ENCODE assay signal across 23 cellular contexts in genomic region chr10:68261132-68261856, GRCh38. TPM values are rescaled to one million over a fixed set of nuclear protein-coding genes. Genes with fewer than 3 reads are reported as not detected.
DNase-seq lines count a peak whose midpoint lies in the region; ATAC-seq, FAIRE-seq and TF ChIP-seq lines count a peak whose summit lies in the region.
"Had no signal": no experiment of that assay in that cellular context is flagged by ENCODE, and none has a peak within 500 bp of the region (broad histone marks: within the 10 kb centered on the region; RNA-seq: fewer than 3 reads in every experiment).

No MANE protein-coding gene starts in this region.

- no peaks in the 10 kb centered on the region for H3K27me3 Mint-ChIP-seq in activated CD4-positive, alpha-beta T cell treated with anti-CD3 and anti-CD28 coated beads for 36 hours
- H3K27me3 Mint-ChIP-seq: activated naive CD8-positive, alpha-beta T cell; IgD-negative memory B cell had no signal

- H2AFZ ChIP-seq in parathyroid adenoma, result peak overlapping the region; percentile 8

- H3K4me2 ChIP-seq in parathyroid adenoma (ENCODE audit: low read length), result no peak overlapping the region

- no peaks in the 10 kb centered on the region for H3K36me3 Mint-ChIP-seq in activated CD4-positive, alpha-beta T cell treated with anti-CD3 and anti-CD28 coated beads for 36 hours (ENCODE audit: low read depth)
- H3K36me3 Mint-ChIP-seq: brain, IgD-negative memory B cell had no signal

- H3K9me3 ChIP-seq in parathyroid adenoma (ENCODE audit: control insufficient read depth, low read length), result no peaks in the 10 kb centered on the region
- H3K9me3 ChIP-seq in kidney (ENCODE audit: control insufficient read depth in 1 of 2, low read length in 2 of 2), result no peaks in the 10 kb centered on the region
- H3K9me3 ChIP-seq: esophagus muscularis mucosa had no signal

- peak; percentile 2 for DNase-seq in Daoy (ENCODE audit: low read depth)
- DNase-seq in RPMI7951 (ENCODE audit: low read depth), result peak; percentile 24
- DNase-seq in cardiac septum (ENCODE audit: low spot score), result peak; percentile 87
- no peak for DNase-seq in kidney
- no peak for DNase-seq in kidney glomerular epithelial cell (lab: John Stamatoyannopoulos, UW)
- no peak for DNase-seq in activated CD4-positive, alpha-beta T cell treated with anti-CD3 and anti-CD28 coated beads for 36 hours
- DNase-seq: activated CD4-positive, alpha-beta T cell treated with anti-CD3 and anti-CD28 coated beads, Interleukin-2, amount 50 U/mL, for 48 hours; activated T-cell treated with anti-CD3 and anti-CD28 coated beads, Interleukin-2, amount 50 U/mL, for 48 hours; glutamatergic neuron; HFFc6; immature natural killer cell; NCI-H2171; RPMI8226 had no signal

- H3K36me3 ChIP-seq in parathyroid adenoma (ENCODE audit: control insufficient read depth, insufficient read depth, low read length) (no peaks in the 10 kb centered on the region), kidney (ENCODE audit: control insufficient read depth in 1 of 2, insufficient read depth in 2 of 2, low read length in 2 of 2) (no peaks in the 10 kb centered on the region)
- H3K36me3 ChIP-seq: esophagus muscularis mucosa had no signal

- intact Hi-C loops in cardiac septum (cut with DNase I) (no loop called here), kidney (cut with DNase I) (no loop called here)
- intact Hi-C loops in activated CD4-positive, alpha-beta T cell treated with anti-CD3 and anti-CD28 coated beads for 36 hours (cut with DNase I, micrococcal nuclease), result no loop called here

- H3K4me3 ChIP-seq in parathyroid adenoma (ENCODE audit: low read depth, low read length) (no peak overlapping the region), kidney (ENCODE audit: low read length in 2 of 2) (no peak overlapping the region)
- H3K4me3 ChIP-seq: esophagus muscularis mucosa had no signal

- POLR2A ChIA-PET in activated CD4-positive, alpha-beta T cell treated with anti-CD3 and anti-CD28 coated beads for 36 hours (lab: Charles Lee), result no interaction called here

- TF ChIP-seq CTCF in parathyroid adenoma (IDR thresholded peaks at IDR 0.05), result no peak
- TF ChIP-seq CTCF in kidney (IDR thresholded peaks at IDR 0.05; ENCODE audit: borderline replicate concordance, extremely low read depth, insufficient read depth), result no peak

- CTCF ChIA-PET in activated CD4-positive, alpha-beta T cell treated with anti-CD3 and anti-CD28 coated beads for 36 hours (lab: Charles Lee), result interaction anchor here (0.7 kb wide), 1 partner anchor 10 kb away, joined by 3 read pairs; no protein-coding TSS in a partner anchor

- no peak for ATAC-seq in HG03025 (IDR thresholded peaks at IDR 0.05; ENCODE audit: low FRiP score, unreplicated experiment)
- no peak for ATAC-seq in activated CD4-positive, alpha-beta T cell treated with anti-CD3 and anti-CD28 coated beads for 36 hours

- no peaks in the 10 kb centered on the region for H3K27me3 ChIP-seq in parathyroid adenoma (ENCODE audit: control insufficient read depth, insufficient read depth, low read length)
- H3K27me3 ChIP-seq: esophagus muscularis mucosa had no signal

- H3K4me3 Mint-ChIP-seq in activated CD4-positive, alpha-beta T cell treated with anti-CD3 and anti-CD28 coated beads for 36 hours, result no peak overlapping the region
- H3K4me3 Mint-ChIP-seq: activated naive CD8-positive, alpha-beta T cell; brain; HFFc6; IgD-negative memory B cell; immature natural killer cell; stimulated activated naive CD8-positive, alpha-beta T cell treated with anti-CD3 and anti-CD28 coated beads, Interleukin-15, Interleukin-2, amounts not matched to agents 100 ng/mL and 50 ng/mL, for 24 hours had no signal

- H3K4me1 Mint-ChIP-seq in activated CD4-positive, alpha-beta T cell treated with anti-CD3 and anti-CD28 coated beads for 36 hours, result no peaks in the 10 kb centered on the region
- H3K4me1 Mint-ChIP-seq: IgD-negative memory B cell, immature natural killer cell had no signal

- H3K9ac ChIP-seq in parathyroid adenoma, result no peak overlapping the region
- no peak overlapping the region for H3K9ac ChIP-seq in kidney (ENCODE audit: low read length in 2 of 2)

- H3K79me2 ChIP-seq in parathyroid adenoma, result no peaks in the 10 kb centered on the region

- H3K4me1 ChIP-seq in parathyroid adenoma (peaks cover 3% of the 10 kb centered on the region), kidney (ENCODE audit: control insufficient read depth in 1 of 2, insufficient read depth in 1 of 2, low read depth in 1 of 2, low read length in 2 of 2) (peaks cover 0 to 3% of the 10 kb centered on the region in 2 donors)

- no peak for FAIRE-seq in kidney (lab: Jason Lieb, UNC)

- no peak overlapping the region for H3K27ac ChIP-seq in parathyroid adenoma
- no peak overlapping the region for H3K27ac ChIP-seq in kidney (ENCODE audit: low read depth in 2 of 2, low read length in 2 of 2)
- H3K27ac ChIP-seq: esophagus muscularis mucosa had no signal

- H3K9me3 Mint-ChIP-seq in activated CD4-positive, alpha-beta T cell treated with anti-CD3 and anti-CD28 coated beads for 36 hours (ENCODE audit: low read depth), result peaks cover 2% of the 10 kb centered on the region

- no peak overlapping the region for H3K27ac Mint-ChIP-seq in activated CD4-positive, alpha-beta T cell treated with anti-CD3 and anti-CD28 coated beads for 36 hours
- H3K27ac Mint-ChIP-seq: activated naive CD8-positive, alpha-beta T cell; brain; HFFc6; IgD-negative memory B cell; immature natural killer cell; stimulated activated naive CD8-positive, alpha-beta T cell treated with anti-CD3 and anti-CD28 coated beads, Interleukin-15, Interleukin-2, amounts not matched to agents 100 ng/mL and 50 ng/mL, for 24 hours had no signal

RNA-seq across cellular contexts. Expression of gene ATOH7, which starts 29.4 kb away (rescaled TPM):
- total RNA-seq in Daoy (2014; rRNA removed; shearing (Covaris generic)), result not detected in 2 replicates
- total RNA-seq in RPMI7951 (2014; rRNA removed; shearing (Covaris generic)), result 0.10 TPM in 1 of 2 replicates, not detected in the other
- total RNA-seq in cardiac septum (not detected), kidney (0.16 TPM)
- 0.45 TPM for polyA plus RNA-seq in kidney (ENCODE audit: insufficient read depth, low read depth, low replicate concordance)
- not detected for total RNA-seq in activated CD4-positive, alpha-beta T cell treated with anti-CD3 and anti-CD28 coated beads for 36 hours
- total RNA-seq: esophagus muscularis mucosa, mesenteric fat pad, urinary bladder had no signal
- polyA plus RNA-seq: AG04450, IgD-negative memory B cell, immature natural killer cell had no signal

Comparison
In these comparisons a context has a peak if more than half of its experiments do, and no peak if none do; other contexts are left out.
1. DNase-seq: peak in Daoy (single experiment), RPMI7951 (single experiment) and cardiac septum (single experiment); none in kidney (single experiment), kidney glomerular epithelial cell (single experiment) and activated CD4-positive, alpha-beta T cell treated with anti-CD3 and anti-CD28 coated beads for 36 hours (single experiment).